In genomic region chrX:33045882-33046281, GRCh38 we compare ENCODE assay signal across 13 cellular contexts.
DNase-seq lines count a peak whose midpoint lies in the region; ATAC-seq and TF ChIP-seq lines count a peak whose summit lies in the region.
"Had no signal": no experiment of that assay in that cellular context is flagged by ENCODE, and none has a peak within 500 bp of the region (broad histone marks: within the 10 kb centered on the region; RNA-seq: fewer than 3 reads in every experiment).

No MANE protein-coding gene starts in this region.

- intact Hi-C loops in left ventricle myocardium superior (cut with micrococcal nuclease) (no loop called here), left ventricle myocardium inferior (cut with micrococcal nuclease) (no loop called here), gastrocnemius medialis (cut with DNase I; ENCODE audit: low total_unique reads) (no loop called here)

- H3K36me3 ChIP-seq in left ventricle myocardium inferior: no peaks in the 10 kb centered on the region
- H3K36me3 ChIP-seq in gastrocnemius medialis: no peaks in the 10 kb centered on the region
- H3K36me3 ChIP-seq: BE2C had no signal

- DNase-seq in left ventricle myocardium superior (no peak), left ventricle myocardium inferior (no peak), caudate nucleus (lab: John Stamatoyannopoulos, UW) (no peak), gastrocnemius medialis (no peak)
- DNase-seq in stimulated activated CD8-positive, alpha-beta memory T cell treated with anti-CD3 and anti-CD28 coated beads, Interleukin-4, amount 100 ng/mL, for 48 hours: no peak
- DNase-seq: ACHN; BE2C; C1 segment of cervical spinal cord; Caco-2; CD4-positive, alpha-beta T cell; H9; IMR-90 had no signal

- H3K9me3 ChIP-seq in left ventricle myocardium inferior (replicated peaks) (no peaks in the 10 kb centered on the region), gastrocnemius medialis (no peaks in the 10 kb centered on the region)
- H3K9me3 ChIP-seq: BE2C, Caco-2 had no signal

- H3K27ac ChIP-seq in left ventricle myocardium inferior (replicated peaks): no peak overlapping the region
- H3K27ac ChIP-seq in caudate nucleus (ENCODE audit: low read depth, low read length): peak overlapping the region; percentile 72
- H3K27ac ChIP-seq in gastrocnemius medialis: peak overlapping the region; percentile 34 to 64 (median 46)

- in situ Hi-C loops in gastrocnemius medialis (cut with MboI; ENCODE audit: low sequenced_read_pairs in 4 of 4): loop anchor here in 1 of 4 donors (25.0 kb wide), 1 partner anchor 109 kb away; no protein-coding TSS in a partner anchor

- no peak for TF ChIP-seq CTCF in left ventricle myocardium inferior (IDR thresholded peaks at IDR 0.05; ENCODE audit: borderline replicate concordance)
- TF ChIP-seq CTCF in gastrocnemius medialis (IDR thresholded peaks at IDR 0.05 in 4 of 5, conservative IDR thresholded peaks at IDR 0.05 in 1 of 5): no peak

- ATAC-seq in left ventricle myocardium superior: peak; percentile 62
- ATAC-seq in gastrocnemius medialis: no peak
- no peak for ATAC-seq in GM18520 (IDR thresholded peaks at IDR 0.05; ENCODE audit: unreplicated experiment)

- H3K4me1 ChIP-seq in left ventricle myocardium inferior (no peaks in the 10 kb centered on the region), gastrocnemius medialis (no peaks in the 10 kb centered on the region)
- H3K4me1 ChIP-seq: BE2C, Caco-2 had no signal

- H3K4me3 ChIP-seq in left ventricle myocardium inferior (no peak overlapping the region), gastrocnemius medialis (no peak overlapping the region)

- H3K27me3 ChIP-seq in left ventricle myocardium inferior (ENCODE audit: low read depth) (no peaks in the 10 kb centered on the region), gastrocnemius medialis (no peaks in the 10 kb centered on the region)
- H3K27me3 ChIP-seq: BE2C had no signal

- TF ChIP-seq POLR2A in gastrocnemius medialis (IDR thresholded peaks at IDR 0.05): no peak
